8 cellular contexts compared by ENCODE assay signal in genomic region chr20:32789896-32790750, GRCh38. TPM values are rescaled to one million over a fixed set of nuclear protein-coding genes. Genes with fewer than 3 reads are reported as not detected.
DNase-seq lines count a peak whose midpoint lies in the region; ATAC-seq and TF ChIP-seq lines count a peak whose summit lies in the region.

No MANE protein-coding gene starts in this region.

- H3K9me3 Mint-ChIP-seq in activated B cell treated with CpG ODN at 0.5 μM for 24 hours, result no peaks in the 10 kb centered on the region

- TF ChIP-seq CTCF in activated B cell treated with CpG ODN at 0.5 μM for 24 hours (IDR thresholded peaks at IDR 0.05), result peak; percentile 45
- TF ChIP-seq CTCF in cardiac fibroblast (IDR thresholded peaks at IDR 0.05; ENCODE audit: low read depth, low read length), result peak; percentile 99

- no peak overlapping the region for H3K4me3 Mint-ChIP-seq in activated B cell treated with CpG ODN at 0.5 μM for 24 hours

- DNase-seq in DMS53 (lab: John Stamatoyannopoulos, UW), result peak; percentile 87
- peak; percentile 78 for DNase-seq in NCI-H2171 treated with DMSO at 0.1 percent for 48 hours (lab: John Stamatoyannopoulos, UW)
- DNase-seq in activated B cell treated with CpG ODN at 0.5 μM for 24 hours, result peak; percentile 46
- DNase-seq in cardiac fibroblast (ENCODE audit: low read depth in 2 of 2), result peak; percentile 76 to 83
- DNase-seq in kidney glomerular epithelial cell (lab: John Stamatoyannopoulos, UW), result peak; percentile 53
- peak; percentile 76 to 79 for DNase-seq in stimulated activated CD4-positive, alpha-beta T cell treated with anti-CD3 and anti-CD28 coated beads, Interleukin-2, amount 100 ng/mL, for 24 hours

- no peak overlapping the region for H3K27ac Mint-ChIP-seq in activated B cell treated with CpG ODN at 0.5 μM for 24 hours

- CTCF ChIA-PET in activated B cell treated with CpG ODN at 0.5 μM for 24 hours (lab: Charles Lee), result interaction anchor here (0.7 to 1.6 kb wide), 14 partner anchors 12 to 513 kb away, joined by 3 to 13 read pairs (median 3); partner anchors contain the start of gene COMMD7

- H3K4me1 Mint-ChIP-seq in activated B cell treated with CpG ODN at 0.5 μM for 24 hours, result peaks cover 37% of the 10 kb centered on the region

- POLR2A ChIA-PET in activated B cell treated with CpG ODN at 0.5 μM for 24 hours (lab: Charles Lee), result interaction anchor here (1.1 kb wide), 1 partner anchor 31 kb away, joined by 4 read pairs; no protein-coding TSS in a partner anchor

- no peaks in the 10 kb centered on the region for H3K36me3 Mint-ChIP-seq in activated B cell treated with CpG ODN at 0.5 μM for 24 hours (ENCODE audit: low read depth)

- no peak overlapping the region for H3K4me3 ChIP-seq in cardiac fibroblast (replicated peaks in 1 of 2; ENCODE audit: low read depth in 2 of 2, low read length in 2 of 2)

- intact Hi-C loops in activated B cell treated with CpG ODN at 0.5 μM for 24 hours (cut with micrococcal nuclease), result loop anchor here (1.0 to 5.0 kb wide), 5 partner anchors 42 to 509 kb away; partner anchors contain the start of gene BPIFB4

- H3K27me3 Mint-ChIP-seq in activated B cell treated with CpG ODN at 0.5 μM for 24 hours, result no peaks in the 10 kb centered on the region

- peak; percentile 62 for ATAC-seq in HG02588 (IDR thresholded peaks at IDR 0.05; ENCODE audit: unreplicated experiment)
- peak; percentile 57 for ATAC-seq in activated B cell treated with CpG ODN at 0.5 μM for 24 hours (ENCODE audit: low read depth)
- no peak for ATAC-seq in GM19328 (IDR thresholded peaks at IDR 0.05; ENCODE audit: unreplicated experiment)

RNA-seq across cellular contexts. Expression of gene DNMT3B, which starts 27.9 kb away (rescaled TPM):
- total RNA-seq in activated B cell treated with CpG ODN at 0.5 μM for 24 hours, result 0.20 and 0.32 TPM in 2 replicates

RNA-seq across cellular contexts. Expression of gene MAPRE1, which starts 29.6 kb away (rescaled TPM):
- total RNA-seq in activated B cell treated with CpG ODN at 0.5 μM for 24 hours, result 97.4 and 98.1 TPM in 2 replicates

RNA-seq across cellular contexts. Expression of gene COMMD7, which starts 46.9 kb away (rescaled TPM):
- total RNA-seq in activated B cell treated with CpG ODN at 0.5 μM for 24 hours, result 35.5 and 37.9 TPM in 2 replicates
